In the genomic region with DNA sequence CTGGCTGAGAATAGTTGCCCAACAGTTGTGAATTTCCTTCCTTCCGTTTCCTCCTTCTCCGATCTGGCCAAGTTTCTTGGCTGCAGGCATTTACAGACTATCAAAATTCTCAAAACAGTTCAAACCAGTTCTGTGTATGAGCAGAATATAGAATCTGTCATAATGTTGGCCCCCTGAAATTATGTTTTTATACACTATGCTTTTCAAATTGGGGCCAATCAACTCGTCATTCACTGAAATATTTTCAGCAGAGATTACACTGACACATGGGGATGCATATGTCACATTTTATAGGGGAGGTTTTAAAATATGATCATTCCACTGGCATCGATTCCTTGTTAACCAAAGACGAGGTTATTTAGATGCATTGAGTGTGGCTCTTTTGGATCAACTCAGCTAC, we compare ENCODE assay signal across 8 cellular contexts.
"Had no signal": no experiment of that assay in that cellular context is flagged by ENCODE, and none has a peak within 500 bp of the region (broad histone marks: within the 10 kb centered on the region; RNA-seq: fewer than 3 reads in every experiment).

No MANE protein-coding gene starts in this region.

- DNase-seq: GM23248, GOT3, H7, H9, HCEC 1CT, HFFc6 had no signal

- H2AFZ ChIP-seq: GM23248, GM23338 had no signal

- H3K9ac ChIP-seq: GM23248 had no signal

- H3K27ac ChIP-seq: GM23248 had no signal

- H3K4me2 ChIP-seq: GM23338 had no signal

- H3K9me3 ChIP-seq: HAP-1 had no signal

- H3K4me3 ChIP-seq: GM23248, GM23338, HAP-1 had no signal

- H3K36me3 ChIP-seq: HAP-1 had no signal
